13 cellular contexts compared by ENCODE assay signal in genomic region chr3:159187706-159188105, GRCh38.
"Had no signal": no experiment of that assay in that cellular context is flagged by ENCODE, and none has a peak within 500 bp of the region (broad histone marks: within the 10 kb centered on the region; RNA-seq: fewer than 3 reads in every experiment).

No MANE protein-coding gene starts in this region.

- H3K27me3 ChIP-seq: cardiac muscle cell, heart left ventricle, neural progenitor cell, pancreas, thyroid gland had no signal

- H2AFZ ChIP-seq: neural progenitor cell had no signal

- H3K9me3 ChIP-seq: heart left ventricle, pancreas, thyroid gland had no signal

- H3K4me2 ChIP-seq: neural progenitor cell had no signal

- H3K27ac Mint-ChIP-seq: activated T-helper 17 cell treated with anti-CD3 and anti-CD28 coated beads, Interleukin-2, amount 50 U/mL, for 72 hours; naive B cell; neural progenitor cell; stimulated activated effector memory CD8-positive, alpha-beta T cell treated with anti-CD3 and anti-CD28 coated beads, Interleukin-12 subunit alpha, Interleukin-12 subunit beta, amount 100 ng/mL, for 72 hours; T-helper 17 cell had no signal

- H3K9me3 Mint-ChIP-seq: activated T-helper 17 cell treated with anti-CD3 and anti-CD28 coated beads, Interleukin-2, amount 50 U/mL, for 72 hours; neural progenitor cell; stimulated activated effector memory CD8-positive, alpha-beta T cell treated with anti-CD3 and anti-CD28 coated beads, Interleukin-12 subunit alpha, Interleukin-12 subunit beta, amount 100 ng/mL, for 72 hours had no signal

- H3K27ac ChIP-seq: cardiac muscle cell, epithelial cell of prostate, heart left ventricle, neural progenitor cell, pancreas, thyroid gland had no signal

- H3K4me3 Mint-ChIP-seq: activated T-helper 17 cell treated with anti-CD3 and anti-CD28 coated beads, Interleukin-2, amount 50 U/mL, for 72 hours; naive B cell; neural progenitor cell; stimulated activated effector memory CD8-positive, alpha-beta T cell treated with anti-CD3 and anti-CD28 coated beads, Interleukin-12 subunit alpha, Interleukin-12 subunit beta, amount 100 ng/mL, for 72 hours; T-helper 17 cell had no signal

- ATAC-seq: activated T-helper 17 cell treated with anti-CD3 and anti-CD28 coated beads, Interleukin-2, amount 50 U/mL, for 72 hours; stimulated activated effector memory CD8-positive, alpha-beta T cell treated with anti-CD3 and anti-CD28 coated beads, Interleukin-12 subunit alpha, Interleukin-12 subunit beta, amount 100 ng/mL, for 72 hours; T-helper 17 cell had no signal

- H3K27me3 Mint-ChIP-seq: activated T-helper 17 cell treated with anti-CD3 and anti-CD28 coated beads, Interleukin-2, amount 50 U/mL, for 72 hours; naive B cell; T-helper 17 cell had no signal

- H3K9ac ChIP-seq: neural progenitor cell had no signal

- DNase-seq: activated CD4-positive, alpha-beta T cell treated with anti-CD3 and anti-CD28 coated beads, Interleukin-2, amount 50 U/mL, for 1 hour; activated naive CD4-positive, alpha-beta T cell treated with Interleukin-2 at 50 U/mL for 16 hours; naive B cell; T-helper 17 cell; thyroid gland had no signal

- H3K4me1 Mint-ChIP-seq: activated T-helper 17 cell treated with anti-CD3 and anti-CD28 coated beads, Interleukin-2, amount 50 U/mL, for 72 hours; neural progenitor cell; stimulated activated effector memory CD8-positive, alpha-beta T cell treated with anti-CD3 and anti-CD28 coated beads, Interleukin-12 subunit alpha, Interleukin-12 subunit beta, amount 100 ng/mL, for 72 hours; T-helper 17 cell had no signal

- H3K4me3 ChIP-seq: cardiac muscle cell, heart left ventricle, lung, neural progenitor cell, pancreas, thyroid gland had no signal

- H3K36me3 ChIP-seq: cardiac muscle cell, heart left ventricle, neural progenitor cell, pancreas, thyroid gland had no signal

- H3K36me3 Mint-ChIP-seq: naive B cell; neural progenitor cell; stimulated activated effector memory CD8-positive, alpha-beta T cell treated with anti-CD3 and anti-CD28 coated beads, Interleukin-12 subunit alpha, Interleukin-12 subunit beta, amount 100 ng/mL, for 72 hours had no signal

- H3K4me1 ChIP-seq: neural progenitor cell, thyroid gland had no signal
